ENCODE assay signal across 23 cellular contexts in genomic region chr19:18717601-18718000, GRCh38.
"Had no signal": no experiment of that assay in that cellular context is flagged by ENCODE, and none has a peak within 500 bp of the region (broad histone marks: within the 10 kb centered on the region; RNA-seq: fewer than 3 reads in every experiment).

No MANE protein-coding gene starts in this region.

- ATAC-seq: gastroesophageal sphincter; left lobe of liver; mucosa of descending colon; naive thymus-derived CD8-positive, alpha-beta T cell; stimulated activated naive CD8-positive, alpha-beta T cell treated with anti-CD3 and anti-CD28 coated beads, Interleukin-15, Interleukin-2, amounts not matched to agents 100 U/mL and 50 U/mL, for 24 hours; WTC11 had no signal

- H3K9me3 Mint-ChIP-seq: activated CD4-positive, alpha-beta memory T cell treated with anti-CD3 and anti-CD28 coated beads, Interleukin-2, amount 10 ng/mL, durations not matched to agents 7 days and 5 days; activated naive CD8-positive, alpha-beta T cell treated with anti-CD3 and anti-CD28 coated beads for 36 hours; dendritic cell treated with granulocyte-macrophage colony-stimulating factor and Interleukin-4, amounts not matched to agents 40 ng/mL and 50 ng/mL, for 4 days; naive thymus-derived CD8-positive, alpha-beta T cell; WTC11 had no signal

- H3K9me3 ChIP-seq: gastroesophageal sphincter, mucosa of descending colon, right atrium auricular region had no signal

- DNase-seq: activated CD4-positive, alpha-beta memory T cell treated with anti-CD3 and anti-CD28 coated beads, Interleukin-2, amount 10 ng/mL, durations not matched to agents 7 days and 5 days; activated CD4-positive, alpha-beta T cell treated with anti-CD3 and anti-CD28 coated beads for 4 hours; activated gamma-delta T cell; activated naive CD8-positive, alpha-beta T cell treated with anti-CD3 and anti-CD28 coated beads for 36 hours; activated T-cell treated with anti-CD3 and anti-CD28 coated beads, Interleukin-2, amount 50 U/mL, for 48 hours; brain microvascular endothelial cell; cerebellar nuclear complex; erythroblast; mucosa of descending colon; naive thymus-derived CD8-positive, alpha-beta T cell; nucleus accumbens; posterior cingulate gyrus; stimulated activated CD4-positive, alpha-beta T cell treated with anti-CD3 and anti-CD28 coated beads, Interleukin-4, amount 100 ng/mL, for 4 hours; stimulated activated CD8-positive, alpha-beta memory T cell treated with anti-CD3 and anti-CD28 coated beads, Interleukin-4, amount 100 ng/mL, for 48 hours; stimulated activated naive CD8-positive, alpha-beta T cell treated with anti-CD3 and anti-CD28 coated beads, Interleukin-15, Interleukin-2, amounts not matched to agents 100 U/mL and 50 U/mL, for 24 hours; T-helper 2 cell; trophoblast cell had no signal

- H3K27me3 ChIP-seq: brain microvascular endothelial cell, gastroesophageal sphincter, right atrium auricular region had no signal

- H3K27ac ChIP-seq: brain microvascular endothelial cell, gastroesophageal sphincter, right atrium auricular region had no signal

- H3K4me3 Mint-ChIP-seq: activated CD4-positive, alpha-beta memory T cell treated with anti-CD3 and anti-CD28 coated beads, Interleukin-2, amount 10 ng/mL, durations not matched to agents 7 days and 5 days; activated naive CD8-positive, alpha-beta T cell treated with anti-CD3 and anti-CD28 coated beads for 36 hours; dendritic cell treated with granulocyte-macrophage colony-stimulating factor and Interleukin-4, amounts not matched to agents 40 ng/mL and 50 ng/mL, for 4 days; WTC11 had no signal

- H3K36me3 ChIP-seq: brain microvascular endothelial cell, right atrium auricular region had no signal

- H3K27ac Mint-ChIP-seq: activated CD4-positive, alpha-beta memory T cell treated with anti-CD3 and anti-CD28 coated beads, Interleukin-2, amount 10 ng/mL, durations not matched to agents 7 days and 5 days; activated naive CD8-positive, alpha-beta T cell treated with anti-CD3 and anti-CD28 coated beads for 36 hours; dendritic cell treated with granulocyte-macrophage colony-stimulating factor and Interleukin-4, amounts not matched to agents 40 ng/mL and 50 ng/mL, for 4 days had no signal

- H3K4me3 ChIP-seq: gastroesophageal sphincter, mucosa of descending colon, right atrium auricular region, smooth muscle cell had no signal

- H3K4me1 Mint-ChIP-seq: activated CD4-positive, alpha-beta memory T cell treated with anti-CD3 and anti-CD28 coated beads, Interleukin-2, amount 10 ng/mL, durations not matched to agents 7 days and 5 days; WTC11 had no signal

- H3K36me3 Mint-ChIP-seq: activated naive CD8-positive, alpha-beta T cell treated with anti-CD3 and anti-CD28 coated beads for 36 hours; WTC11 had no signal

- H3K4me2 ChIP-seq: smooth muscle cell had no signal

- H3K27me3 Mint-ChIP-seq: activated CD4-positive, alpha-beta memory T cell treated with anti-CD3 and anti-CD28 coated beads, Interleukin-2, amount 10 ng/mL, durations not matched to agents 7 days and 5 days; activated naive CD8-positive, alpha-beta T cell treated with anti-CD3 and anti-CD28 coated beads for 36 hours; dendritic cell treated with granulocyte-macrophage colony-stimulating factor and Interleukin-4, amounts not matched to agents 40 ng/mL and 50 ng/mL, for 4 days; naive thymus-derived CD8-positive, alpha-beta T cell had no signal
